In the genomic region with DNA sequence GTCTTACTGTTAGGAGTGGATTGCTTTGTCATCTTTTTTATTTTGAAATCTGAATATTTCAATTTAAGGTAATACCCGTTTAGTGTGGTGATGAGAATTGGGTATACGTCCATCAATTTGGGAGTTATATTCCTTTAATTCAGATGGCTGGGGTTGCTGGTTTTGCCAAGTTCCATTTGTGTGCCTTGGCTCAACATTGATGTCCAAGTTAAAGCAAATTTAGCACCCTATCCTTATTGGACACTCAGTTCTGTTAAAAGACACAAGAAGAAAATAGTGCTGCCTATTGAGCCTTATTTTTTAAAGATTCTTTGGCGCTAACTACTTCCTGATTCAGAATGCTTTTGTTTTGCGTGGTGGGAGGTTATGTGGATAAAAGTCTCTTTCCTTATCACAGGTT, we compare ENCODE assay signal across 24 cellular contexts. TPM values are rescaled to one million over a fixed set of nuclear protein-coding genes. Genes with fewer than 3 reads are reported as not detected.
DNase-seq lines count a peak whose midpoint lies in the region; ATAC-seq, FAIRE-seq and TF ChIP-seq lines count a peak whose summit lies in the region.
"Had no signal": no experiment of that assay in that cellular context is flagged by ENCODE, and none has a peak within 500 bp of the region (broad histone marks: within the 10 kb centered on the region; RNA-seq: fewer than 3 reads in every experiment).

No MANE protein-coding gene starts in this region.

- peaks cover 14% of the 10 kb centered on the region for H3K4me1 Mint-ChIP-seq in WTC11
- H3K4me1 Mint-ChIP-seq in activated CD4-positive, alpha-beta memory T cell treated with anti-CD3 and anti-CD28 coated beads for 36 hours (ENCODE audit: low read depth): peaks cover 16% of the 10 kb centered on the region

- no peak overlapping the region for H3K4me3 ChIP-seq in colonic mucosa
- H3K4me3 ChIP-seq in right lobe of liver: peak overlapping the region in 2 of 3 donors; percentile 9 to 25
- H3K4me3 ChIP-seq in skeletal muscle tissue (ENCODE audit: low read length in 3 of 3): no peak overlapping the region
- H3K4me3 ChIP-seq: BLaER1 treated with 17β-estradiol and CSF1 and Interleukin-3, amounts not matched to agents 10 nM and 100 nM; sigmoid colon; upper lobe of right lung had no signal

- H3K4me1 ChIP-seq in colonic mucosa: no peaks in the 10 kb centered on the region
- H3K4me1 ChIP-seq in right lobe of liver: peaks cover 0 to 38% (median 15%) of the 10 kb centered on the region in 4 donors
- H3K4me1 ChIP-seq in skeletal muscle tissue (ENCODE audit: control insufficient read depth in 3 of 3, insufficient read depth in 3 of 3, low read length in 3 of 3): peaks cover 9 to 12% (median 12%) of the 10 kb centered on the region in 3 donors

- peaks cover 8% of the 10 kb centered on the region for H3K36me3 Mint-ChIP-seq in WTC11
- peaks cover 15% of the 10 kb centered on the region for H3K36me3 Mint-ChIP-seq in activated CD4-positive, alpha-beta memory T cell treated with anti-CD3 and anti-CD28 coated beads for 36 hours

- H3K4me3 Mint-ChIP-seq in WTC11: no peak overlapping the region
- H3K4me3 Mint-ChIP-seq in activated CD4-positive, alpha-beta memory T cell treated with anti-CD3 and anti-CD28 coated beads for 36 hours: no peak overlapping the region
- H3K4me3 Mint-ChIP-seq: activated naive CD8-positive, alpha-beta T cell treated with anti-CD3 and anti-CD28 coated beads, Interleukin-2, amount 10 ng/mL, durations not matched to agents 7 days and 5 days; IgD-negative memory B cell had no signal

- no peaks in the 10 kb centered on the region for H3K27me3 ChIP-seq in colonic mucosa
- H3K27me3 ChIP-seq in right lobe of liver: no peaks in the 10 kb centered on the region
- H3K27me3 ChIP-seq in skeletal muscle tissue (ENCODE audit: control insufficient read depth in 3 of 3, insufficient read depth in 3 of 3, low read length in 3 of 3): no peaks in the 10 kb centered on the region
- H3K27me3 ChIP-seq: BLaER1 treated with 17β-estradiol and CSF1 and Interleukin-3, amounts not matched to agents 10 nM and 100 nM; sigmoid colon; upper lobe of right lung had no signal

- FAIRE-seq in GM12892 (lab: Jason Lieb, UNC): no peak
- FAIRE-seq: RCC 7860 had no signal

- H3K27ac ChIP-seq in colonic mucosa: peak overlapping the region; percentile 1
- peak overlapping the region; percentile 52 to 94 (median 72) for H3K27ac ChIP-seq in right lobe of liver
- H3K27ac ChIP-seq in skeletal muscle tissue (ENCODE audit: low read depth, low read length): peak overlapping the region; percentile 26
- H3K27ac ChIP-seq: BLaER1 treated with 17β-estradiol and CSF1 and Interleukin-3, amounts not matched to agents 10 nM and 100 nM; epithelial cell of prostate; sigmoid colon; upper lobe of right lung had no signal

- H3K27me3 Mint-ChIP-seq in WTC11 (ENCODE audit: low read depth): no peaks in the 10 kb centered on the region
- no peaks in the 10 kb centered on the region for H3K27me3 Mint-ChIP-seq in activated CD4-positive, alpha-beta memory T cell treated with anti-CD3 and anti-CD28 coated beads for 36 hours
- H3K27me3 Mint-ChIP-seq: activated naive CD8-positive, alpha-beta T cell treated with anti-CD3 and anti-CD28 coated beads, Interleukin-2, amount 10 ng/mL, durations not matched to agents 7 days and 5 days; IgD-negative memory B cell had no signal

- H3K9me3 Mint-ChIP-seq in WTC11: peaks cover 5% of the 10 kb centered on the region
- no peaks in the 10 kb centered on the region for H3K9me3 Mint-ChIP-seq in activated CD4-positive, alpha-beta memory T cell treated with anti-CD3 and anti-CD28 coated beads for 36 hours
- H3K9me3 Mint-ChIP-seq: activated naive CD8-positive, alpha-beta T cell treated with anti-CD3 and anti-CD28 coated beads, Interleukin-2, amount 10 ng/mL, durations not matched to agents 7 days and 5 days; IgD-negative memory B cell had no signal

- H3K36me3 ChIP-seq in colonic mucosa (no peaks in the 10 kb centered on the region), right lobe of liver (no peaks in the 10 kb centered on the region), skeletal muscle tissue (ENCODE audit: control insufficient read depth in 3 of 3, insufficient read depth in 3 of 3, low read length in 3 of 3) (peaks cover 0 to 3% (median 0%) of the 10 kb centered on the region in 3 donors)

- CTCF ChIA-PET in WTC11 (lab: Charles Lee): interaction anchor here (1.2 kb wide), 1 partner anchor 382 kb away, joined by 3 read pairs; no protein-coding TSS in a partner anchor
- CTCF ChIA-PET in activated CD4-positive, alpha-beta memory T cell treated with anti-CD3 and anti-CD28 coated beads for 36 hours (lab: Charles Lee): no interaction called here

- ATAC-seq in WTC11: no peak
- peak; percentile 8 to 59 (median 34) for ATAC-seq in right lobe of liver
- ATAC-seq in GM18907 (IDR thresholded peaks at IDR 0.05; ENCODE audit: unreplicated experiment): no peak
- ATAC-seq: left cardiac atrium, upper lobe of right lung had no signal

- TF ChIP-seq POLR2A in right lobe of liver (IDR thresholded peaks at IDR 0.05) (no peak), GM12892 (IDR thresholded peaks at IDR 0.05; ENCODE audit: low read depth, low read length) (no peak)

- H3K27ac Mint-ChIP-seq in WTC11: peak overlapping the region; percentile 57; the same call in 1 of the 2 replicates
- no peak overlapping the region for H3K27ac Mint-ChIP-seq in activated CD4-positive, alpha-beta memory T cell treated with anti-CD3 and anti-CD28 coated beads for 36 hours
- H3K27ac Mint-ChIP-seq: activated naive CD8-positive, alpha-beta T cell treated with anti-CD3 and anti-CD28 coated beads, Interleukin-2, amount 10 ng/mL, durations not matched to agents 7 days and 5 days; IgD-negative memory B cell had no signal

- DNase-seq in WTC11 (ENCODE audit: low spot score): no peak
- DNase-seq in colonic mucosa: no peak
- DNase-seq in right lobe of liver: no peak
- no peak for DNase-seq in GM12892 (ENCODE audit: insufficient read length)
- DNase-seq in activated CD4-positive, alpha-beta memory T cell treated with anti-CD3 and anti-CD28 coated beads for 36 hours: no peak
- no peak for DNase-seq in epidermal melanocyte (ENCODE audit: insufficient read length, low spot score)
- DNase-seq: activated CD4-positive, alpha-beta T cell treated with anti-CD3 and anti-CD28 coated beads for 48 hours; activated effector memory CD4-positive, alpha-beta T cell treated with anti-CD3 and anti-CD28 coated beads, Interleukin-2, amount 50 U/mL, for 16 hours; activated naive CD8-positive, alpha-beta T cell treated with anti-CD3 and anti-CD28 coated beads, Interleukin-2, amount 10 ng/mL, durations not matched to agents 7 days and 5 days; activated T-cell treated with anti-CD3 and anti-CD28 coated beads, Interleukin-2, amount 50 U/mL, for 1 hour; GOT3; left cardiac atrium; mammary epithelial cell; NCI-H2107; sigmoid colon; stimulated activated CD4-positive, alpha-beta T cell treated with anti-CD3 and anti-CD28 coated beads, Interleukin-4, amount 100 ng/mL, for 1 hour; T-helper 9 cell; upper lobe of right lung had no signal

- TF ChIP-seq CTCF in WTC11 (IDR thresholded peaks at IDR 0.05): no peak
- TF ChIP-seq CTCF in colonic mucosa (IDR thresholded peaks at IDR 0.05): no peak
- TF ChIP-seq CTCF in right lobe of liver (IDR thresholded peaks at IDR 0.05): no peak

- POLR2A ChIA-PET in WTC11 (lab: Charles Lee): no interaction called here
- POLR2A ChIA-PET in activated CD4-positive, alpha-beta memory T cell treated with anti-CD3 and anti-CD28 coated beads for 36 hours (lab: Charles Lee): no interaction called here

- H3K9ac ChIP-seq in colonic mucosa (ENCODE audit: low read depth in 2 of 2, low read length in 2 of 2) (no peak overlapping the region), skeletal muscle tissue (ENCODE audit: low read depth in 1 of 3, low read length in 3 of 3) (no peak overlapping the region)
- H3K9ac ChIP-seq: BLaER1 treated with 17β-estradiol and CSF1 and Interleukin-3, amounts not matched to agents 10 nM and 100 nM had no signal

- intact Hi-C loops in colonic mucosa (cut with DNase I) (no loop called here), right lobe of liver (cut with DNase I) (no loop called here)
- intact Hi-C loops in activated CD4-positive, alpha-beta memory T cell treated with anti-CD3 and anti-CD28 coated beads for 36 hours (cut with micrococcal nuclease): no loop called here

- H3K9me3 ChIP-seq in colonic mucosa: no peaks in the 10 kb centered on the region
- no peaks in the 10 kb centered on the region for H3K9me3 ChIP-seq in right lobe of liver
- H3K9me3 ChIP-seq in skeletal muscle tissue (ENCODE audit: control insufficient read depth in 3 of 3, low read length in 3 of 3): no peaks in the 10 kb centered on the region
- H3K9me3 ChIP-seq: BLaER1 treated with 17β-estradiol and CSF1 and Interleukin-3, amounts not matched to agents 10 nM and 100 nM; sigmoid colon; upper lobe of right lung had no signal

- WGBS in right lobe of liver (ENCODE audit: insufficient coverage, low coverage, low lambda C conversion rate, missing lambda C conversion rate): 30% methylated on average over 4 of the region's 4 CpGs

TF ChIP-seq in WTC11, 78 proteins besides CTCF, POLR2A, EP300 and RAD21 (continues in another document):
- TF ChIP-seq, protein P1, sequence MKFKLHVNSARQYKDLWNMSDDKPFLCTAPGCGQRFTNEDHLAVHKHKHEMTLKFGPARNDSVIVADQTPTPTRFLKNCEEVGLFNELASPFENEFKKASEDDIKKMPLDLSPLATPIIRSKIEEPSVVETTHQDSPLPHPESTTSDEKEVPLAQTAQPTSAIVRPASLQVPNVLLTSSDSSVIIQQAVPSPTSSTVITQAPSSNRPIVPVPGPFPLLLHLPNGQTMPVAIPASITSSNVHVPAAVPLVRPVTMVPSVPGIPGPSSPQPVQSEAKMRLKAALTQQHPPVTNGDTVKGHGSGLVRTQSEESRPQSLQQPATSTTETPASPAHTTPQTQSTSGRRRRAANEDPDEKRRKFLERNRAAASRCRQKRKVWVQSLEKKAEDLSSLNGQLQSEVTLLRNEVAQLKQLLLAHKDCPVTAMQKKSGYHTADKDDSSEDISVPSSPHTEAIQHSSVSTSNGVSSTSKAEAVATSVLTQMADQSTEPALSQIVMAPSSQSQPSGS (CRISPR knock-in tag; IDR thresholded peaks at IDR 0.05; ENCODE audit: borderline replicate concordance, low read depth): no peak

RNA-seq across cellular contexts. Expression of a gene that starts 40.6 kb away (rescaled TPM):
- 86.4 to 116 TPM (median 112 TPM) in 3 replicates for total RNA-seq in WTC11 (2021)
- 10 to 100 TPM; 76.8 to 92.8 TPM for total RNA-seq in colonic mucosa
- 10 to 100 TPM; 32.3 to 49.4 (median 37.2) TPM for total RNA-seq in right lobe of liver
- total RNA-seq in skeletal muscle tissue: 38.1 TPM
- 53.9 TPM for polyA plus RNA-seq in GM12892 (2012; ENCODE audit: missing spikeins)
- 10 to 100 TPM; 64.7 to 68.9 TPM for total RNA-seq in activated CD4-positive, alpha-beta memory T cell treated with anti-CD3 and anti-CD28 coated beads for 36 hours

Comparison
In these comparisons a context has a peak if more than half of its experiments do, and no peak if none do; other contexts are left out.
1. ATAC-seq: peak in right lobe of liver (4 of 4); none in WTC11 (single experiment) and GM18907 (single experiment).
2. H3K27ac ChIP-seq: peak in every context shown above with its lines; median percentile 72 in right lobe of liver; 26 in skeletal muscle tissue; 1 in colonic mucosa.
3. H3K4me3 ChIP-seq: peak in right lobe of liver (2 of 3); none in colonic mucosa (single experiment) and skeletal muscle tissue (0 of 3).